In the genomic region with DNA sequence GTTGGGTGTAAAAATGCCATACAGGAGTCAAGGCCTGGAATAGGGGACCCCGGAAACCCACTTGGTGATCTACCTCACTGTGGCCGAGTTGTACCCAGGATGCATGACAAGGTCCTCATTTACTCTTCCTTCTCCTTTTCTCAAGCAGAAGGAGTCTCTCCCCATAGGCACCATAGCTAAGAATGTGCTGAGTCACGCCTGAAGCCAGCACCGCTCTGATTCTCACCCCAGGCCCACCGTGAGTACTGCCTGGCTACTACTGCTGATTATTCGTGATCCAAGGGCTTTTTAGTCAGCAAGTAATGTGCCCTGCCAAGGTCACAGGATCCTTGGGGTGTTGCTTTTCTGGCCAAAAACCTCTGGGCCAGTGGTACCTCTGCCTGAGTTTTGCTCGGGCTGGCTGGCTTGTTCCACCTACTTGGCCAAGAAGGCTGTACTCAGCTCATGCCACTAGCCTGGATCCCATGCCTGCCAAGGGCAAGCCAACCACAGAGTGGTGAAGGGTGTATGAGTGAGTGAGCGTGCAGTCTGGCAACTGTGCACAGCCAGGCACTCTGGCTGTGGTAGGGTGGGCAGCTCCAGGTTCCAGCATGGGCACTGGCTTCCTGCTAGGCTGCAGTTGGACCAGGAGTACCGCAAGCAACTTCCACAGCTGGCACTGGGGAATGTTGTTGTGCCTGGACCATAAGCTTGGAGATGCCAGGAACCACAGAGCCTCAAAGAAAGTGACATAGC, we compare ENCODE assay signal across 1 cellular context.
TF ChIP-seq lines count a peak whose summit lies in the region.

No MANE protein-coding gene starts in this region.

TF ChIP-seq in HepG2, 621 proteins besides CTCF, POLR2A, EP300 and RAD21 (continued from another document):
- TF ChIP-seq MAFK (conservative IDR thresholded peaks at IDR 0.05 in 1 of 2, IDR thresholded peaks at IDR 0.05 in 1 of 2; ENCODE audit: low read length in 2 of 2) = peak; percentile 44 to 46; a peak in 3 of 4 replicates
- TF ChIP-seq NFE2 (CRISPR knock-in tag; IDR thresholded peaks at IDR 0.05) = peak; percentile 65; the same call in 1 of the 2 replicates
- no peak for TF ChIP-seq ZNF776 (CRISPR knock-in tag; IDR thresholded peaks at IDR 0.05)
- TF ChIP-seq IKZF1 (IDR thresholded peaks at IDR 0.05) = no peak
- TF ChIP-seq POLR2AphosphoS5 (IDR thresholded peaks at IDR 0.05; ENCODE audit: low read depth, low read length) = no peak
- TF ChIP-seq ZNF552 (CRISPR knock-in tag; IDR thresholded peaks at IDR 0.05; ENCODE audit: borderline replicate concordance) = no peak
- TF ChIP-seq NFE2L2 (IDR thresholded peaks at IDR 0.05; ENCODE audit: low read length) = peak; percentile 88
- TF ChIP-seq ZNF878 (CRISPR knock-in tag; IDR thresholded peaks at IDR 0.05) = no peak
- TF ChIP-seq MYC (CRISPR knock-in tag; IDR thresholded peaks at IDR 0.05; ENCODE audit: borderline replicate concordance) = no peak
